ENCODE assay signal across 8 cellular contexts in genomic region chr16:57284952-57285263, GRCh38. TPM values are rescaled to one million over a fixed set of nuclear protein-coding genes. Genes with fewer than 3 reads are reported as not detected.
DNase-seq lines count a peak whose midpoint lies in the region; ATAC-seq and TF ChIP-seq lines count a peak whose summit lies in the region.

No MANE protein-coding gene starts in this region.

- H3K27ac ChIP-seq in DOHH2 (ENCODE audit: low read depth, low read length) (no peak overlapping the region), prostate gland (no peak overlapping the region)

- H3K36me3 ChIP-seq in DOHH2 (ENCODE audit: control insufficient read depth, low read length) (no peaks in the 10 kb centered on the region), prostate gland (no peaks in the 10 kb centered on the region)

- intact Hi-C loops in prostate gland (cut with DNase I) = loop anchor here (5.0 kb wide), 1 partner anchor 38 kb away; the partner anchor contains the start of gene ARL2BP

- DNase-seq in T-cell (no peak), fibroblast of pulmonary artery (ENCODE audit: low read depth) (no peak), prostate gland (ENCODE audit: low spot score) (no peak), glutamatergic neuron (no peak)
- DNase-seq in activated effector memory CD4-positive, alpha-beta T cell treated with Interleukin-2 at 50 U/mL for 16 hours = no peak

- TF ChIP-seq POLR2A in prostate gland (IDR thresholded peaks at IDR 0.05) = no peak

- H3K36me3 Mint-ChIP-seq in T-cell = no peaks in the 10 kb centered on the region
- H3K36me3 Mint-ChIP-seq in glutamatergic neuron (ENCODE audit: unreplicated experiment) = no peaks in the 10 kb centered on the region

- peak overlapping the region; percentile 66 for H3K4me2 ChIP-seq in DOHH2 (ENCODE audit: low read length)

- H3K27ac Mint-ChIP-seq in T-cell (no peak overlapping the region), glutamatergic neuron (ENCODE audit: unreplicated experiment) (no peak overlapping the region)

- H3K4me3 ChIP-seq in DOHH2 (ENCODE audit: low read length) (peak overlapping the region; percentile 25), fibroblast of pulmonary artery (replicated peaks; ENCODE audit: low read depth, low read length) (peak overlapping the region; percentile 51), prostate gland (peak overlapping the region; percentile 50 to 53)

- H3K4me3 Mint-ChIP-seq in T-cell = peak overlapping the region; percentile 68 to 89 (median 77)
- no peak overlapping the region for H3K4me3 Mint-ChIP-seq in glutamatergic neuron (ENCODE audit: unreplicated experiment)

- H3K4me1 Mint-ChIP-seq in T-cell (peaks cover 29 to 39% (median 36%) of the 10 kb centered on the region in 3 donors), glutamatergic neuron (ENCODE audit: low read depth, unreplicated experiment) (peaks cover 2% of the 10 kb centered on the region)

- POLR2A ChIA-PET in T-cell (lab: Charles Lee) = no interaction called here

- H3K27me3 ChIP-seq in DOHH2 (ENCODE audit: control insufficient read depth, low read length) (peaks cover 29% of the 10 kb centered on the region), prostate gland (replicated peaks; ENCODE audit: insufficient read depth) (no peaks in the 10 kb centered on the region)

- no peaks in the 10 kb centered on the region for H3K79me2 ChIP-seq in DOHH2 (ENCODE audit: control insufficient read depth, low read length)

- WGBS in prostate gland = 13% methylated on average over 16 of the region's 19 CpGs

- H4K20me1 ChIP-seq in DOHH2 (ENCODE audit: control insufficient read depth, insufficient read depth, low read depth, low read length) = no peaks in the 10 kb centered on the region

- ATAC-seq in T-cell (replicated peaks in 1 of 4) (peak in 2 of 4 experiments; percentile 32 to 47), HG02852 (IDR thresholded peaks at IDR 0.05; ENCODE audit: unreplicated experiment) (no peak), HG03108 (IDR thresholded peaks at IDR 0.05; ENCODE audit: unreplicated experiment) (no peak)

- no peaks in the 10 kb centered on the region for H3K9me2 ChIP-seq in DOHH2 (replicated peaks; ENCODE audit: control insufficient read depth, low read length)

- CTCF ChIA-PET in T-cell (lab: Charles Lee) = no interaction called here

- no peaks in the 10 kb centered on the region for H3F3A ChIP-seq in DOHH2 (ENCODE audit: control insufficient read depth, insufficient read depth)

- no peaks in the 10 kb centered on the region for H3K9me3 Mint-ChIP-seq in T-cell
- H3K9me3 Mint-ChIP-seq in glutamatergic neuron (ENCODE audit: unreplicated experiment) = peaks cover 4% of the 10 kb centered on the region

- peaks cover 0 to 14% of the 10 kb centered on the region in 2 donors for H3K27me3 Mint-ChIP-seq in T-cell
- H3K27me3 Mint-ChIP-seq in glutamatergic neuron (ENCODE audit: unreplicated experiment) = peaks cover 12% of the 10 kb centered on the region

- H3K4me1 ChIP-seq in DOHH2 (ENCODE audit: control insufficient read depth, low read length) (peaks cover 7% of the 10 kb centered on the region; the same call in 1 of the 2 replicates), prostate gland (replicated peaks) (no peaks in the 10 kb centered on the region)

- TF ChIP-seq CTCF in DOHH2 (IDR thresholded peaks at IDR 0.05; ENCODE audit: low read depth, low read length, poor library complexity, severe bottlenecking) = no peak
- TF ChIP-seq CTCF in fibroblast of pulmonary artery (IDR thresholded peaks at IDR 0.05; ENCODE audit: low read length, missing control alignments) = no peak
- no peak for TF ChIP-seq CTCF in prostate gland (IDR thresholded peaks at IDR 0.05)
- TF ChIP-seq CTCF in glutamatergic neuron (IDR thresholded peaks at IDR 0.05; ENCODE audit: partially characterized antibody, unreplicated experiment) = no peak

- H3K9me3 ChIP-seq in DOHH2 (ENCODE audit: control insufficient read depth, insufficient read depth, low read length) (no peaks in the 10 kb centered on the region), prostate gland (no peaks in the 10 kb centered on the region)

RNA-seq across cellular contexts. Expression of gene PLLP, which starts 0.4 kb away (rescaled TPM):
- total RNA-seq in T-cell (1 to 10 TPM; 1.4 to 4.3 (median 3.3) TPM), prostate gland (10 to 100 TPM; 28.6 to 52.5 TPM), glutamatergic neuron (ENCODE audit: unreplicated experiment) (not detected)

RNA-seq across cellular contexts. Expression of gene ARL2BP, which starts 39.8 kb away (rescaled TPM):
- total RNA-seq in T-cell (10 to 100 TPM; 34.6 to 62.2 (median 48.4) TPM), prostate gland (10 to 100 TPM; 62.3 to 81.4 TPM), glutamatergic neuron (ENCODE audit: unreplicated experiment) (38.4 TPM)

Comparison
In these comparisons a context has a peak if more than half of its experiments do, and no peak if none do; other contexts are left out.
1. RNA of gene PLLP, which starts 0.4 kb away (total RNA-seq): 28.6 to 52.5 TPM in prostate gland; 1.4 to 4.3 TPM in T-cell and not detected in glutamatergic neuron (single experiment); every median in the first group is over 4 times any median in the second.
2. Peak in every context shown above with its lines, with median percentiles within 50 percentile points of each other: H3K4me3 ChIP-seq.